36 cellular contexts compared by ENCODE assay signal in genomic region chr15:31175484-31175883, GRCh38.
"Had no signal": no experiment of that assay in that cellular context is flagged by ENCODE, and none has a peak within 500 bp of the region (broad histone marks: within the 10 kb centered on the region; RNA-seq: fewer than 3 reads in every experiment).

No MANE protein-coding gene starts in this region.

- H3K9me3 Mint-ChIP-seq: activated T-helper 17 cell treated with anti-CD3 and anti-CD28 coated beads, Interleukin-2, amount 50 U/mL, for 72 hours had no signal

- H3K27me3 Mint-ChIP-seq: activated B cell treated with CpG ODN at 0.5 μM for 24 hours; activated CD8-positive, alpha-beta T cell treated with anti-CD3 and anti-CD28 coated beads for 36 hours; activated T-helper 17 cell treated with anti-CD3 and anti-CD28 coated beads, Interleukin-2, amount 50 U/mL, for 72 hours; T-cell had no signal

- H3K4me3 Mint-ChIP-seq: activated B cell treated with CpG ODN at 0.5 μM for 24 hours; activated CD8-positive, alpha-beta T cell treated with anti-CD3 and anti-CD28 coated beads for 36 hours; activated naive CD4-positive, alpha-beta T cell treated with anti-CD3 and anti-CD28 coated beads, Interleukin-2, amount 50 U/mL, for 24 hours; activated T-cell treated with anti-CD3 and anti-CD28 coated beads, Interleukin-2, amount 50 U/mL, for 72 hours; activated T-helper 17 cell treated with anti-CD3 and anti-CD28 coated beads, Interleukin-2, amount 50 U/mL, for 72 hours; brain; T-cell had no signal

- H3K36me3 ChIP-seq: MG63, Peyer's patch had no signal

- H3K27ac Mint-ChIP-seq: activated B cell treated with CpG ODN at 0.5 μM for 24 hours; activated CD8-positive, alpha-beta T cell treated with anti-CD3 and anti-CD28 coated beads for 36 hours; activated naive CD4-positive, alpha-beta T cell treated with anti-CD3 and anti-CD28 coated beads, Interleukin-2, amount 50 U/mL, for 24 hours; activated T-cell treated with anti-CD3 and anti-CD28 coated beads, Interleukin-2, amount 50 U/mL, for 72 hours; activated T-helper 17 cell treated with anti-CD3 and anti-CD28 coated beads, Interleukin-2, amount 50 U/mL, for 72 hours; brain; T-cell had no signal

- H3K27ac ChIP-seq: Peyer's patch, VCaP had no signal

- H3K9me3 ChIP-seq: MG63 had no signal

- H3K36me3 Mint-ChIP-seq: brain had no signal

- ATAC-seq: activated CD8-positive, alpha-beta T cell treated with anti-CD3 and anti-CD28 coated beads for 36 hours; activated T-cell treated with anti-CD3 and anti-CD28 coated beads, Interleukin-2, amount 50 U/mL, for 72 hours; activated T-helper 17 cell treated with anti-CD3 and anti-CD28 coated beads, Interleukin-2, amount 50 U/mL, for 72 hours; PC-3; SK-N-SH treated with all-trans-retinoic acid at 6 μM for 48 hours; T-cell had no signal

- H3K4me3 ChIP-seq: MG63, Peyer's patch had no signal

- H3K4me1 ChIP-seq: Peyer's patch had no signal

- H3K27me3 ChIP-seq: MG63, Peyer's patch had no signal

- H3K4me1 Mint-ChIP-seq: brain had no signal

- DNase-seq: activated B cell treated with CpG ODN at 0.5 μM for 24 hours; activated CD4-positive, alpha-beta T cell treated with anti-CD3 and anti-CD28 coated beads for 48 hours; activated CD4-positive, alpha-beta T cell treated with anti-CD3 and anti-CD28 coated beads, Interleukin-2, amount 50 U/mL, for 4 hours; activated CD4-positive, CD25-positive, alpha-beta regulatory T cell treated with anti-CD3 and anti-CD28 coated beads, Interleukin-2, amount 50 U/mL, for 72 hours; activated CD8-positive, alpha-beta T cell treated with anti-CD3 and anti-CD28 coated beads for 36 hours; activated effector memory CD4-positive, alpha-beta T cell treated with anti-CD3 and anti-CD28 coated beads, Interleukin-2, amount 50 U/mL, for 16 hours; activated naive CD4-positive, alpha-beta T cell; activated T-cell treated with anti-CD3 and anti-CD28 coated beads, Interleukin-2, amount 50 U/mL, for 1 hour; activated T-cell treated with anti-CD3 and anti-CD28 coated beads, Interleukin-2, amount 50 U/mL, for 72 hours; anterior cingulate cortex; caudate nucleus; cerebellar nuclear complex; MG63; NCI-H1048; NCI-H1105 treated with DMSO at 0.1 percent for 48 hours; NCI-H1436; NCI-H1694; NCI-H1930; NCI-H2081 treated with DMSO at 0.1 percent for 48 hours; NCI-H345; NCI-H510A; NCI-H526; NCI-H748 treated with DMSO at 0.1 percent for 48 hours; NK-92 treated with Interleukin-12 subunit alpha and Interleukin-12 subunit beta, amount 100 ng/mL, for 24 hours; PC-3; Peyer's patch; RPMI8226; SIG-M5; T-cell; T-helper 2 cell; T-helper 9 cell had no signal
